ENCODE assay signal across 21 cellular contexts in the genomic region with DNA sequence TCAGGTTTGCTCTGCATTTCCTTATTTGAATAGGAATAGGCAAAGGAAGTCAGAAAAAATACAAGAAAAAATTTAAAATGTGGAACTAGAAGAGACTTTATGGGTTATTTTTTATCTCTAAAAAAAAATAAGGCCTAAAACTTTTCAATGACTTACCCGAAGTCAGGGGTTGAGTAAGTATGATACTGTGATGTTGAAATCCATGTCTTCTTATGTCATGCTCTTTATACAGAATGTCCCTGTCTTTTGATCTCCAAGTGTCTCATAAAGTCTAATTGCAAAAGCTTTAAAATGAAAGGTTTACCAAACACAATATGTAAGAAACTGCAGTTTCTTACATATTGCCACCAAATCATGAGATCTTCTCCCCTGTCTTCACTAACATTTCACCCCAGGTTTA.
DNase-seq lines count a peak whose midpoint lies in the region; ATAC-seq and TF ChIP-seq lines count a peak whose summit lies in the region.
"Had no signal": no experiment of that assay in that cellular context is flagged by ENCODE, and none has a peak within 500 bp of the region (broad histone marks: within the 10 kb centered on the region; RNA-seq: fewer than 3 reads in every experiment).

No MANE protein-coding gene starts in this region.

- TF ChIP-seq POLR2A in breast epithelium (IDR thresholded peaks at IDR 0.05) (no peak), gastroesophageal sphincter (IDR thresholded peaks at IDR 0.05) (no peak), vagina (IDR thresholded peaks at IDR 0.05) (no peak)

- intact Hi-C loops in MCF 10A (cut with micrococcal nuclease) (no loop called here), breast epithelium (cut with DNase I; ENCODE audit: low total_unique reads) (no loop called here), vagina (cut with DNase I) (no loop called here)
- intact Hi-C loops in CD4-positive, alpha-beta memory T cell (cut with micrococcal nuclease): no loop called here

- H3K4me3 Mint-ChIP-seq in MCF 10A (ENCODE audit: unreplicated experiment): no peak overlapping the region
- no peak overlapping the region for H3K4me3 Mint-ChIP-seq in CD4-positive, alpha-beta memory T cell
- H3K4me3 Mint-ChIP-seq: neural crest cell; T-helper 1 cell treated with Interleukin-12 subunit alpha and Interleukin-12 subunit beta and Interleukin-4 antibody, amounts not matched to agents 30 μg/mL and 1 μg/mL, for 36 hours had no signal

- DNase-seq in MCF 10A (ENCODE audit: unreplicated experiment) (peak; percentile 55), breast epithelium (ENCODE audit: low spot score in 2 of 2) (no peak), adipocyte (ENCODE audit: low read depth) (no peak), vagina (ENCODE audit: extremely low spot score in 2 of 2) (no peak), middle frontal gyrus (ENCODE audit: extremely low spot score, low spot score) (no peak)
- no peak for DNase-seq in CD4-positive, alpha-beta memory T cell
- DNase-seq: activated CD4-positive, alpha-beta T cell treated with anti-CD3 and anti-CD28 coated beads, Interleukin-2, amount 50 U/mL, for 4 hours; activated gamma-delta T cell treated with Interleukin-2 at 50 U/mL for 16 hours; Calu3; mucosa of descending colon; NCI-H1436 treated with DMSO at 0.1 percent for 48 hours; NCI-H524; posterior cingulate gyrus; SJCRH30; stimulated activated CD4-positive, alpha-beta T cell treated with anti-CD3 and anti-CD28 coated beads, Interleukin-2, amount 100 ng/mL, for 48 hours; stimulated activated naive CD8-positive, alpha-beta T cell treated with anti-CD3 and anti-CD28 coated beads, Interleukin-15, Interleukin-2, amounts not matched to agents 100 U/mL and 50 U/mL, for 24 hours had no signal

- no peaks in the 10 kb centered on the region for H3K27me3 Mint-ChIP-seq in MCF 10A (ENCODE audit: insufficient read depth, unreplicated experiment)
- peaks cover 0 to 2% of the 10 kb centered on the region in 2 donors for H3K27me3 Mint-ChIP-seq in CD4-positive, alpha-beta memory T cell

- no peaks in the 10 kb centered on the region for H3K27me3 ChIP-seq in breast epithelium
- no peaks in the 10 kb centered on the region for H3K27me3 ChIP-seq in adipocyte (replicated peaks; ENCODE audit: control insufficient read depth, insufficient read depth, low read length)
- no peaks in the 10 kb centered on the region for H3K27me3 ChIP-seq in gastroesophageal sphincter
- no peaks in the 10 kb centered on the region for H3K27me3 ChIP-seq in vagina
- no peaks in the 10 kb centered on the region for H3K27me3 ChIP-seq in CD4-positive, alpha-beta memory T cell (ENCODE audit: insufficient read depth, low read length)
- H3K27me3 ChIP-seq: SJCRH30 had no signal

- H3K27ac Mint-ChIP-seq in MCF 10A (ENCODE audit: low read depth, unreplicated experiment): peak overlapping the region; percentile 95
- no peak overlapping the region for H3K27ac Mint-ChIP-seq in CD4-positive, alpha-beta memory T cell
- H3K27ac Mint-ChIP-seq: T-helper 1 cell treated with Interleukin-12 subunit alpha and Interleukin-12 subunit beta and Interleukin-4 antibody, amounts not matched to agents 30 μg/mL and 1 μg/mL, for 36 hours had no signal

- H3K36me3 Mint-ChIP-seq in MCF 10A (ENCODE audit: insufficient read depth, unreplicated experiment): peaks cover 6% of the 10 kb centered on the region
- no peaks in the 10 kb centered on the region for H3K36me3 Mint-ChIP-seq in CD4-positive, alpha-beta memory T cell

- no TSS peak for BruUV-seq in MCF 10A (replicated peaks; lab: Mats Ljungman, UMichigan)

- TF ChIP-seq CTCF in MCF 10A (IDR thresholded peaks at IDR 0.05; ENCODE audit: unreplicated experiment) (no peak), breast epithelium (IDR thresholded peaks at IDR 0.05) (no peak), gastroesophageal sphincter (IDR thresholded peaks at IDR 0.05) (no peak), vagina (IDR thresholded peaks at IDR 0.05) (no peak)

- WGBS in gastroesophageal sphincter (ENCODE audit: low coverage in 1 of 2), 2 donors: 78 to 81% methylated on average over 1 of the region's 1 CpG

- no peak for TF ChIP-seq EP300 in gastroesophageal sphincter (IDR thresholded peaks at IDR 0.05)

- peak overlapping the region in 1 of 2 donors; percentile 20 for H3K27ac ChIP-seq in breast epithelium
- H3K27ac ChIP-seq in gastroesophageal sphincter: peak overlapping the region in 3 of 4 donors; percentile 32 to 57 (median 43)
- H3K27ac ChIP-seq in vagina: peak overlapping the region; percentile 69
- no peak overlapping the region for H3K27ac ChIP-seq in CD4-positive, alpha-beta memory T cell (ENCODE audit: low read depth, low read length)
- H3K27ac ChIP-seq: SJCRH30, VCaP had no signal

- CTCF ChIA-PET in MCF 10A (lab: Yijun Ruan, JAX): no interaction called here
- CTCF ChIA-PET in CD4-positive, alpha-beta memory T cell (lab: Charles Lee; ENCODE audit: partially characterized antibody): no interaction called here

- H3K4me3 ChIP-seq in breast epithelium (no peak overlapping the region), adipocyte (ENCODE audit: low read length) (peak overlapping the region; percentile 50), gastroesophageal sphincter (no peak overlapping the region), vagina (no peak overlapping the region)
- H3K4me3 ChIP-seq in CD4-positive, alpha-beta memory T cell (ENCODE audit: low read length in 2 of 2): no peak overlapping the region
- H3K4me3 ChIP-seq: mucosa of descending colon, SJCRH30 had no signal

- peaks cover 30% of the 10 kb centered on the region for H3K4me1 Mint-ChIP-seq in MCF 10A (ENCODE audit: insufficient read depth, unreplicated experiment)
- H3K4me1 Mint-ChIP-seq in CD4-positive, alpha-beta memory T cell: peaks cover 0 to 4% (median 3%) of the 10 kb centered on the region in 4 donors

- H3K4me1 ChIP-seq in breast epithelium (no peaks in the 10 kb centered on the region), adipocyte (ENCODE audit: control insufficient read depth, insufficient read depth, low read length) (peaks cover 39% of the 10 kb centered on the region), gastroesophageal sphincter (no peaks in the 10 kb centered on the region), vagina (peaks cover 9% of the 10 kb centered on the region)
- no peaks in the 10 kb centered on the region for H3K4me1 ChIP-seq in CD4-positive, alpha-beta memory T cell (ENCODE audit: insufficient read depth, low read length)
- H3K4me1 ChIP-seq: SJCRH30 had no signal

- no peaks in the 10 kb centered on the region for H3K36me3 ChIP-seq in breast epithelium
- H3K36me3 ChIP-seq in adipocyte (ENCODE audit: control insufficient read depth, insufficient read depth, low read length, severe bottlenecking): no peaks in the 10 kb centered on the region
- no peaks in the 10 kb centered on the region for H3K36me3 ChIP-seq in gastroesophageal sphincter
- H3K36me3 ChIP-seq in vagina: no peaks in the 10 kb centered on the region
- H3K36me3 ChIP-seq in CD4-positive, alpha-beta memory T cell (ENCODE audit: insufficient read depth, low read length): no peaks in the 10 kb centered on the region
- H3K36me3 ChIP-seq: SJCRH30 had no signal

- H3K9me3 Mint-ChIP-seq in MCF 10A (ENCODE audit: unreplicated experiment): peaks cover 14% of the 10 kb centered on the region
- peaks cover 0 to 24% (median 15%) of the 10 kb centered on the region in 8 donors for H3K9me3 Mint-ChIP-seq in CD4-positive, alpha-beta memory T cell

- peak; percentile 63 for ATAC-seq in gastroesophageal sphincter
- ATAC-seq in activated CD4-positive, CD25-positive, alpha-beta regulatory T cell treated with anti-CD3 and anti-CD28 coated beads, Interleukin-2, amount 50 U/mL, for 24 hours: no peak
- ATAC-seq: mucosa of descending colon; stimulated activated naive CD8-positive, alpha-beta T cell treated with anti-CD3 and anti-CD28 coated beads, Interleukin-15, Interleukin-2, amounts not matched to agents 100 U/mL and 50 U/mL, for 24 hours had no signal

- POLR2A ChIA-PET in MCF 10A (lab: Yijun Ruan, JAX): interaction anchor here (0.6 to 2.4 kb wide), 14 partner anchors 10 to 818 kb away, joined by 3 to 8 read pairs (median 3); partner anchors contain the start of gene PIK3R1
- POLR2A ChIA-PET in CD4-positive, alpha-beta memory T cell (lab: Charles Lee; ENCODE audit: partially characterized antibody): no interaction called here

- peaks cover 4 to 13% of the 10 kb centered on the region in 2 donors for H3K9me3 ChIP-seq in breast epithelium
- peaks cover 5% of the 10 kb centered on the region for H3K9me3 ChIP-seq in adipocyte (ENCODE audit: control insufficient read depth, low read length)
- H3K9me3 ChIP-seq in gastroesophageal sphincter: peaks cover 0 to 12% (median 0%) of the 10 kb centered on the region in 3 donors
- H3K9me3 ChIP-seq in vagina: no peaks in the 10 kb centered on the region
- H3K9me3 ChIP-seq in CD4-positive, alpha-beta memory T cell (ENCODE audit: control insufficient read depth in 1 of 2, low read length in 2 of 2): no peaks in the 10 kb centered on the region
- H3K9me3 ChIP-seq: mucosa of descending colon, SJCRH30 had no signal

- H3K9ac ChIP-seq in adipocyte (ENCODE audit: low read length): peak overlapping the region; percentile 53
